In genomic region chr7:26305048-26305868, GRCh38 we compare ENCODE assay signal across 11 cellular contexts. TPM values are rescaled to one million over a fixed set of nuclear protein-coding genes. Genes with fewer than 3 reads are reported as not detected.
A peak's percentile ranks its signal among the peaks of the same experiment; 100 is the strongest.
DNase-seq lines count a peak whose midpoint lies in the region; ATAC-seq and TF ChIP-seq lines count a peak whose summit lies in the region.
"Had no signal": no experiment of that assay in that cellular context is flagged by ENCODE, and none has a peak within 500 bp of the region (broad histone marks: within the 10 kb centered on the region; RNA-seq: fewer than 3 reads in every experiment).

No MANE protein-coding gene starts in this region.

- H3K23ac ChIP-seq in neuronal stem cell (ENCODE audit: low read depth, low read length, poor library complexity), result no peak overlapping the region

- ATAC-seq in GM21381 (IDR thresholded peaks at IDR 0.05; ENCODE audit: unreplicated experiment), result peak; percentile 54
- ATAC-seq in HG03159 (IDR thresholded peaks at IDR 0.05; ENCODE audit: unreplicated experiment), result no peak

- H3K36me3 ChIP-seq in OCI-LY7 (ENCODE audit: insufficient read depth, low read length) (peaks cover 51% of the 10 kb centered on the region), hepatocyte (replicated peaks; ENCODE audit: insufficient read depth, low read depth) (no peaks in the 10 kb centered on the region), neuronal stem cell (replicated peaks in 1 of 2; ENCODE audit: control insufficient read depth in 2 of 2, insufficient read depth in 2 of 2, low read length in 2 of 2) (no peaks in the 10 kb centered on the region)
- H3K36me3 ChIP-seq: BLaER1 had no signal

- H4K91ac ChIP-seq in neuronal stem cell (ENCODE audit: low read depth, low read length, poor library complexity), result no peak overlapping the region

- H3K9me2 ChIP-seq in OCI-LY7 (ENCODE audit: insufficient read depth, low read length) (no peaks in the 10 kb centered on the region), hepatocyte (replicated peaks; ENCODE audit: insufficient read depth) (no peaks in the 10 kb centered on the region)

- no peak overlapping the region for H2BK120ac ChIP-seq in neuronal stem cell (ENCODE audit: low read depth, low read length)

- H3K4me2 ChIP-seq in OCI-LY7 (ENCODE audit: low read length) (peak overlapping the region; percentile 41), hepatocyte (no peak overlapping the region), neuronal stem cell (ENCODE audit: insufficient read depth, low read length, poor library complexity, severe bottlenecking) (no peak overlapping the region)
- H3K4me2 ChIP-seq: BLaER1 had no signal

- H3K4me1 ChIP-seq in OCI-LY7 (ENCODE audit: insufficient read depth, low read length, poor library complexity, severe bottlenecking) (peaks cover 18% of the 10 kb centered on the region), hepatocyte (ENCODE audit: insufficient read depth) (no peaks in the 10 kb centered on the region), neuronal stem cell (ENCODE audit: control insufficient read depth in 2 of 2, insufficient read depth in 1 of 2, low read depth in 1 of 2, low read length in 2 of 2) (peaks cover 0 to 2% of the 10 kb centered on the region in 2 donors)

- intact Hi-C loops in OCI-LY7 (cut with micrococcal nuclease; ENCODE audit: unreplicated experiment), result no loop called here

- H2BK12ac ChIP-seq in neuronal stem cell (ENCODE audit: low read length), result no peak overlapping the region

- H2BK15ac ChIP-seq in neuronal stem cell (ENCODE audit: low read length), result no peak overlapping the region

- TF ChIP-seq CTCF in OCI-LY7 (conservative IDR thresholded peaks at IDR 0.05; ENCODE audit: low read length) (no peak), hepatocyte (IDR thresholded peaks at IDR 0.05; ENCODE audit: poor library complexity) (no peak), GM20000 (IDR thresholded peaks at IDR 0.05; ENCODE audit: extremely low read depth, missing control alignments) (no peak)

- no peaks in the 10 kb centered on the region for H3K79me2 ChIP-seq in OCI-LY7 (ENCODE audit: insufficient read depth, low read depth, low read length)
- no peaks in the 10 kb centered on the region for H3K79me2 ChIP-seq in hepatocyte

- peak overlapping the region; percentile 4 for H3K4me3 ChIP-seq in OCI-LY7 (ENCODE audit: low read depth, low read length, poor library complexity, severe bottlenecking)
- no peak overlapping the region for H3K4me3 ChIP-seq in hepatocyte
- H3K4me3 ChIP-seq in neuronal stem cell (ENCODE audit: low read length in 2 of 2), result no peak overlapping the region
- H3K4me3 ChIP-seq: BLaER1 had no signal

- H2BK5ac ChIP-seq in neuronal stem cell (ENCODE audit: low read length), result no peak overlapping the region

- H3K27ac ChIP-seq in OCI-LY7 (ENCODE audit: low read depth, low read length, poor library complexity, severe bottlenecking) (peak overlapping the region; percentile 33), hepatocyte (peak overlapping the region; percentile 27), neuronal stem cell (replicated peaks; ENCODE audit: low read length) (no peak overlapping the region)
- H3K27ac ChIP-seq: BLaER1 had no signal

- CTCF ChIA-PET in OCI-LY7 (lab: Charles Lee; ENCODE audit: unreplicated experiment), result no interaction called here

- POLR2A ChIA-PET in OCI-LY7 (lab: Charles Lee), result interaction anchor here (0.5 to 1.3 kb wide), 5 partner anchors 22 to 148 kb away, joined by 3 to 4 read pairs (median 3); no protein-coding TSS in a partner anchor

- peak; percentile 82 for DNase-seq in ACHN
- DNase-seq in OCI-LY7 (ENCODE audit: low spot score), result peak; percentile 53
- peak; percentile 23 for DNase-seq in hepatocyte (ENCODE audit: low spot score)
- no peak for DNase-seq in NCI-H2107 treated with DMSO at 0.1 percent for 48 hours (lab: John Stamatoyannopoulos, UW; ENCODE audit: unreplicated experiment)
- no peak for DNase-seq in neuronal stem cell (ENCODE audit: low spot score)
- no peak for DNase-seq in GM20000 (ENCODE audit: low spot score)
- DNase-seq: NCI-H2029 treated with DMSO at 0.1 percent for 48 hours; stimulated activated CD4-positive, alpha-beta T cell treated with anti-CD3 and anti-CD28 coated beads, Interleukin-4, amount 100 ng/mL, for 24 hours had no signal

- H3K4ac ChIP-seq in neuronal stem cell (ENCODE audit: low read length), result no peak overlapping the region

- H3K9me3 ChIP-seq in OCI-LY7 (ENCODE audit: low read length) (no peaks in the 10 kb centered on the region), hepatocyte (ENCODE audit: low read depth) (no peaks in the 10 kb centered on the region), neuronal stem cell (replicated peaks in 1 of 2; ENCODE audit: control insufficient read depth in 2 of 2, insufficient read depth in 1 of 2, low read depth in 1 of 2, low read length in 2 of 2) (no peaks in the 10 kb centered on the region)
- H3K9me3 ChIP-seq: BLaER1 had no signal

- H4K20me1 ChIP-seq in OCI-LY7 (ENCODE audit: insufficient read depth, low read length) (no peaks in the 10 kb centered on the region), hepatocyte (ENCODE audit: insufficient read depth, poor library complexity, severe bottlenecking) (no peaks in the 10 kb centered on the region)
- H4K20me1 ChIP-seq: BLaER1 had no signal

- H3K14ac ChIP-seq in neuronal stem cell (ENCODE audit: low read length), result no peak overlapping the region

- no peak overlapping the region for H3K9ac ChIP-seq in neuronal stem cell (ENCODE audit: low read depth, low read length, poor library complexity)
- H3K9ac ChIP-seq: BLaER1 had no signal

- no TSS peak for BruUV-seq in OCI-LY7 (replicated peaks; lab: Mats Ljungman, UMichigan)

- no peak overlapping the region for H2AK5ac ChIP-seq in neuronal stem cell (ENCODE audit: low read depth, low read length)

- H2AFZ ChIP-seq in OCI-LY7 (ENCODE audit: low read length) (no peak overlapping the region), hepatocyte (no peak overlapping the region), neuronal stem cell (ENCODE audit: low read length) (no peak overlapping the region)

- no peaks in the 10 kb centered on the region for H3K79me1 ChIP-seq in neuronal stem cell (ENCODE audit: low read depth, low read length)

- no peaks in the 10 kb centered on the region for H3K27me3 ChIP-seq in hepatocyte
- peaks cover 0 to 16% (median 0%) of the 10 kb centered on the region in 3 experiments for H3K27me3 ChIP-seq in neuronal stem cell (ENCODE audit: control insufficient read depth in 3 of 3, insufficient read depth in 3 of 3, low read depth in 1 of 3, low read length in 3 of 3)
- H3K27me3 ChIP-seq: BLaER1 had no signal

- no peak overlapping the region for H4K8ac ChIP-seq in neuronal stem cell (ENCODE audit: low read depth, low read length)

- 82% methylated on average over 9 of the region's 9 CpGs for WGBS in hepatocyte (ENCODE audit: low lambda C conversion rate, missing lambda C conversion rate)
- no CpG with 5 or more reads among the region's 9 CpGs for WGBS in neuronal stem cell (ENCODE audit: extremely low coverage in 2 of 2, insufficient read length in 2 of 2, insufficient replicate concordance in 1 of 2), 2 donors

- in situ Hi-C loops in ACHN (cut with HindIII; ENCODE audit: low pct_ligation_motif_present, low pct_unique_long_range_greater_than_20kb, low sequenced_read_pairs), result no loop called here

- no peak overlapping the region for H3K18ac ChIP-seq in neuronal stem cell (ENCODE audit: low read length)

RNA-seq across cellular contexts. Expression of gene SNX10, which starts 13.6 kb away (rescaled TPM):
- total RNA-seq in OCI-LY7 (2014; rRNA removed; shearing (Covaris generic)), result 14.3 and 14.5 TPM in 2 replicates
- total RNA-seq in OCI-LY7 (2022) (31.6 and 32.9 TPM in 2 replicates), hepatocyte (6.3 and 8.2 TPM in 2 replicates)
- 5.4 and 6.1 TPM in 2 replicates for polyA plus RNA-seq in hepatocyte
- polyA plus RNA-seq in neuronal stem cell (2013, experiment 1 of 2), result 9.4 TPM
- 9.6 TPM for polyA plus RNA-seq in neuronal stem cell (2013, experiment 2 of 2)

Comparison
In these comparisons a context has a peak if more than half of its experiments do, and no peak if none do; other contexts are left out.
1. DNase-seq: peak in ACHN (single experiment), OCI-LY7 (single experiment) and hepatocyte (single experiment); none in NCI-H2107 treated with DMSO at 0.1 percent for 48 hours (single experiment), neuronal stem cell (single experiment) and GM20000 (single experiment).